1 cellular context compared by ENCODE assay signal in genomic region chr5:93576994-93577575, GRCh38.
TF ChIP-seq lines count a peak whose summit lies in the region.

No MANE protein-coding gene starts in this region.

TF ChIP-seq in IMR-90, 13 proteins besides CTCF, POLR2A, EP300 and RAD21 (continued from another document):
- TF ChIP-seq ELK1 (IDR thresholded peaks at IDR 0.05; ENCODE audit: borderline replicate concordance, low read depth, low read length) (no peak), MAZ (IDR thresholded peaks at IDR 0.05; ENCODE audit: borderline replicate concordance, low read depth, low read length) (no peak), CEBPB (IDR thresholded peaks at IDR 0.05; ENCODE audit: low read depth, low read length) (no peak), RFX5 (IDR thresholded peaks at IDR 0.05; ENCODE audit: low read depth, low read length) (no peak), MXI1 (IDR thresholded peaks at IDR 0.05; ENCODE audit: borderline replicate concordance, low read depth, low read length) (no peak), NFE2L2 (IDR thresholded peaks at IDR 0.05; ENCODE audit: low read depth, low read length) (no peak), BHLHE40 (IDR thresholded peaks at IDR 0.05; ENCODE audit: low read depth, low read length) (no peak), MAFK (IDR thresholded peaks at IDR 0.05; ENCODE audit: low read depth, low read length) (no peak), CHD1 (IDR thresholded peaks at IDR 0.05; ENCODE audit: low read depth, low read length) (no peak), RCOR1 (IDR thresholded peaks at IDR 0.05; ENCODE audit: insufficient replicate concordance, low read length) (no peak)
